In the genomic region with DNA sequence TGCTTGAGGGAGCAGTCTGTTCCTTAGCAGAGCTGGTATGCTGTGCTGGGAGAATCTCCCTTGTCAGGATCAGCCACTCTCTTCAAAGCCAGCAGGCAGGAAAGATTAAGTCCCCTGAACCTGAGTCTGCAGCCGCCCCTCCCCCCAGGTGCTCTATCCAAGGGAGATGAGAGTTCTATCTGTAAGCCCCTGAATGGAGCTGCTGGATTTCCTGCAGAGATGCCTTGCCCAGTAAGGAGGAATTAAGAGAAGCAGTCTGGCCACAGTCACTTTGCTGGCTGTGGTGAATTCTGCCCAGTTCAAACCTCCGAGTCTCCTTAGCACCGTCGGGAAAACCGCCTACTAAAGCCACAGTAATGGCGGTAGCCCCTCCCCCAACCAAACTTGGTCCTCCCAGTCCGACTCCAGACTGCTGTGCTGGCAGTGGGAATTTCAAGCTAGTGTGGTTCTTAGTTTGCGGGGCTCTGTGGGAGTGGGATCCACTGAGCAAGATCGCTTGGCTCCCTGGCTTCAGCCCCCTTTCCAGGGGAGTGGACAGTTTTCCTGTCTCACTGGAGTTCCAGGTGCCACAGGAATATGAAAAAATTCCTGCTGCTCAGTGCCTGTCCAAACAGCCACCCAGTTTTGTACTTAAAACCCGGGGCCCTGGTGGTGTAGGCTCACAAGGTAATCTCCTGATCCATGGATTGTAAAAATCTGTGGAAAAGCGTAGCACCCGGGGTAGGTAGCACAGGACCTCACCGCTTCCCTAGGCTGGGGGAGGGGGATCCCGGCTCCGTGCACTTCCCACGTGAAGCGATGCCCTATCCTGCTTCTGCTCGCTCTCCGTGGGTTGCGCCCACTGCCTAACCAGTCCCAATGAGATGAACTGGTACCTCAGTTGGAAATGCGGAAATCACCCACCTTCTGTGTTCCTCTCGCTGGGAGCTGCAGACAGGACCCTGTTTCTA, we compare ENCODE assay signal across 1 cellular context.
TF ChIP-seq lines count a peak whose summit lies in the region.

No MANE protein-coding gene starts in this region.

TF ChIP-seq in H1, 55 proteins besides CTCF, POLR2A, EP300 and RAD21:
- TF ChIP-seq TAF1 (IDR thresholded peaks at IDR 0.05; ENCODE audit: low read depth, low read length), result peak; percentile 56
- no peak for TF ChIP-seq EGR1 (IDR thresholded peaks at IDR 0.05; ENCODE audit: borderline replicate concordance, low read depth, low read length)
- no peak for TF ChIP-seq SP4 (IDR thresholded peaks at IDR 0.05; ENCODE audit: low read length)
- TF ChIP-seq JUND (IDR thresholded peaks at IDR 0.05; ENCODE audit: low read length), result no peak
- no peak for TF ChIP-seq ZNF274 (IDR thresholded peaks at IDR 0.05; ENCODE audit: borderline replicate concordance, extremely low read depth, low read length)
- TF ChIP-seq, protein P1, sequence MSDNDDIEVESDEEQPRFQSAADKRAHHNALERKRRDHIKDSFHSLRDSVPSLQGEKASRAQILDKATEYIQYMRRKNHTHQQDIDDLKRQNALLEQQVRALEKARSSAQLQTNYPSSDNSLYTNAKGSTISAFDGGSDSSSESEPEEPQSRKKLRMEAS (IDR thresholded peaks at IDR 0.05), result peak; percentile 46; the same call in 1 of the 2 replicates
- 0 out of 4 replicates have a peak, but pooled peaks of 1 of the 2 experiments have one; percentile 47 for TF ChIP-seq HDAC2 (IDR thresholded peaks at IDR 0.05; ENCODE audit: borderline replicate concordance in 1 of 2, low read depth in 2 of 2, low read length in 2 of 2)
- 0 out of 2 replicates have a peak, but pooled peaks have one; percentile 24 for TF ChIP-seq SUZ12 (IDR thresholded peaks at IDR 0.05; ENCODE audit: low read length)
- TF ChIP-seq, protein P2, sequence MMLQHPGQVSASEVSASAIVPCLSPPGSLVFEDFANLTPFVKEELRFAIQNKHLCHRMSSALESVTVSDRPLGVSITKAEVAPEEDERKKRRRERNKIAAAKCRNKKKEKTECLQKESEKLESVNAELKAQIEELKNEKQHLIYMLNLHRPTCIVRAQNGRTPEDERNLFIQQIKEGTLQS (IDR thresholded peaks at IDR 0.05; ENCODE audit: insufficient read depth, low read depth, low read length), result no peak
- TF ChIP-seq POU5F1 (IDR thresholded peaks at IDR 0.05; ENCODE audit: low read depth, low read length), result no peak
- TF ChIP-seq GTF2F1 (IDR thresholded peaks at IDR 0.05; ENCODE audit: borderline replicate concordance, low read depth, low read length), result no peak
- TF ChIP-seq, protein P3, sequence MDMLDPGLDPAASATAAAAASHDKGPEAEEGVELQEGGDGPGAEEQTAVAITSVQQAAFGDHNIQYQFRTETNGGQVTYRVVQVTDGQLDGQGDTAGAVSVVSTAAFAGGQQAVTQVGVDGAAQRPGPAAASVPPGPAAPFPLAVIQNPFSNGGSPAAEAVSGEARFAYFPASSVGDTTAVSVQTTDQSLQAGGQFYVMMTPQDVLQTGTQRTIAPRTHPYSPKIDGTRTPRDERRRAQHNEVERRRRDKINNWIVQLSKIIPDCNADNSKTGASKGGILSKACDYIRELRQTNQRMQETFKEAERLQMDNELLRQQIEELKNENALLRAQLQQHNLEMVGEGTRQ (IDR thresholded peaks at IDR 0.05; ENCODE audit: low read length), result no peak
- TF ChIP-seq SIRT6 (IDR thresholded peaks at IDR 0.05; ENCODE audit: low read length), result no peak
- TF ChIP-seq PHF8 (conservative IDR thresholded peaks at IDR 0.05; ENCODE audit: low read depth, low read length), result no peak
- no peak for TF ChIP-seq CBX8 (IDR thresholded peaks at IDR 0.05; ENCODE audit: borderline replicate concordance, low read depth, low read length)
- no peak for TF ChIP-seq NANOG (IDR thresholded peaks at IDR 0.05; ENCODE audit: insufficient read depth, low read depth, low read length, poor library complexity, severe bottlenecking)
- peak; percentile 66; the same call in 1 of the 2 replicates for TF ChIP-seq SP1 (IDR thresholded peaks at IDR 0.05; ENCODE audit: low read depth, low read length)
- no peak for TF ChIP-seq RFX5 (IDR thresholded peaks at IDR 0.05; ENCODE audit: borderline replicate concordance, low read depth, low read length)
- TF ChIP-seq SIX5 (IDR thresholded peaks at IDR 0.05; ENCODE audit: low read depth, low read length), result no peak
- TF ChIP-seq, protein P4, sequence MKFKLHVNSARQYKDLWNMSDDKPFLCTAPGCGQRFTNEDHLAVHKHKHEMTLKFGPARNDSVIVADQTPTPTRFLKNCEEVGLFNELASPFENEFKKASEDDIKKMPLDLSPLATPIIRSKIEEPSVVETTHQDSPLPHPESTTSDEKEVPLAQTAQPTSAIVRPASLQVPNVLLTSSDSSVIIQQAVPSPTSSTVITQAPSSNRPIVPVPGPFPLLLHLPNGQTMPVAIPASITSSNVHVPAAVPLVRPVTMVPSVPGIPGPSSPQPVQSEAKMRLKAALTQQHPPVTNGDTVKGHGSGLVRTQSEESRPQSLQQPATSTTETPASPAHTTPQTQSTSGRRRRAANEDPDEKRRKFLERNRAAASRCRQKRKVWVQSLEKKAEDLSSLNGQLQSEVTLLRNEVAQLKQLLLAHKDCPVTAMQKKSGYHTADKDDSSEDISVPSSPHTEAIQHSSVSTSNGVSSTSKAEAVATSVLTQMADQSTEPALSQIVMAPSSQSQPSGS (IDR thresholded peaks at IDR 0.05; ENCODE audit: low read length), result no peak
- no peak for TF ChIP-seq CHD1 (IDR thresholded peaks at IDR 0.05; ENCODE audit: low read depth, low read length)
- TF ChIP-seq KDM1A (IDR thresholded peaks at IDR 0.05; ENCODE audit: borderline replicate concordance, low read length), result no peak
- TF ChIP-seq CBX5 (IDR thresholded peaks at IDR 0.05; ENCODE audit: low read depth, low read length), result no peak
- TF ChIP-seq TEAD4 (IDR thresholded peaks at IDR 0.05; ENCODE audit: low read depth, low read length), result no peak
- peak; percentile 94 for TF ChIP-seq RBBP5 (IDR thresholded peaks at IDR 0.05; ENCODE audit: borderline replicate concordance, low read depth, low read length)
- TF ChIP-seq MAFK (IDR thresholded peaks at IDR 0.05; ENCODE audit: low read depth, low read length), result no peak
- no peak for TF ChIP-seq CTBP2 (IDR thresholded peaks at IDR 0.05; ENCODE audit: borderline replicate concordance, insufficient read depth, insufficient read length, low read length)
- 0 out of 2 replicates have a peak, but pooled peaks have one; percentile 8 for TF ChIP-seq TCF12 (IDR thresholded peaks at IDR 0.05; ENCODE audit: low read depth, low read length)
- TF ChIP-seq SIN3A (conservative IDR thresholded peaks at IDR 0.05 in 1 of 2, IDR thresholded peaks at IDR 0.05 in 1 of 2; ENCODE audit: low read depth in 1 of 2, low read length in 2 of 2), result 0 out of 4 replicates have a peak, but pooled peaks have one; percentile 30 to 49
- TF ChIP-seq YY1 (IDR thresholded peaks at IDR 0.05; ENCODE audit: low read depth, low read length), result peak; percentile 90
- TF ChIP-seq CHD2 (IDR thresholded peaks at IDR 0.05; ENCODE audit: low read length), result no peak
- peak; percentile 44; the same call in 1 of the 2 replicates for TF ChIP-seq TBP (IDR thresholded peaks at IDR 0.05; ENCODE audit: low read depth, low read length)
- TF ChIP-seq KDM4A (IDR thresholded peaks at IDR 0.05; ENCODE audit: low read depth, low read length, severe bottlenecking), result peak; percentile 39
- no peak for TF ChIP-seq BCL11A (IDR thresholded peaks at IDR 0.05; ENCODE audit: low read depth in 2 of 2, low read length in 2 of 2)
- no peak for TF ChIP-seq RXRA (IDR thresholded peaks at IDR 0.05; ENCODE audit: insufficient read depth, low read depth, low read length)
- TF ChIP-seq ASH2L (IDR thresholded peaks at IDR 0.05; ENCODE audit: low read length), result peak; percentile 99
- no peak for TF ChIP-seq SRF (IDR thresholded peaks at IDR 0.05; ENCODE audit: low read depth, low read length)
- no peak for TF ChIP-seq NRF1 (IDR thresholded peaks at IDR 0.05; ENCODE audit: low read depth, low read length)
- no peak for TF ChIP-seq FOSL1 (IDR thresholded peaks at IDR 0.05; ENCODE audit: insufficient read depth, low read depth, low read length)
- TF ChIP-seq SP2 (IDR thresholded peaks at IDR 0.05; ENCODE audit: low read length), result no peak
- TF ChIP-seq GABPA (IDR thresholded peaks at IDR 0.05; ENCODE audit: borderline replicate concordance, insufficient read depth, low read length), result no peak
- TF ChIP-seq CEBPB (IDR thresholded peaks at IDR 0.05; ENCODE audit: low read depth, low read length), result no peak
- TF ChIP-seq, protein P5, sequence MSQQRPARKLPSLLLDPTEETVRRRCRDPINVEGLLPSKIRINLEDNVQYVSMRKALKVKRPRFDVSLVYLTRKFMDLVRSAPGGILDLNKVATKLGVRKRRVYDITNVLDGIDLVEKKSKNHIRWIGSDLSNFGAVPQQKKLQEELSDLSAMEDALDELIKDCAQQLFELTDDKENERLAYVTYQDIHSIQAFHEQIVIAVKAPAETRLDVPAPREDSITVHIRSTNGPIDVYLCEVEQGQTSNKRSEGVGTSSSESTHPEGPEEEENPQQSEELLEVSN (IDR thresholded peaks at IDR 0.05), result no peak
- no peak for TF ChIP-seq HDAC6 (IDR thresholded peaks at IDR 0.05; ENCODE audit: low read depth, low read length)
- TF ChIP-seq, protein P6, sequence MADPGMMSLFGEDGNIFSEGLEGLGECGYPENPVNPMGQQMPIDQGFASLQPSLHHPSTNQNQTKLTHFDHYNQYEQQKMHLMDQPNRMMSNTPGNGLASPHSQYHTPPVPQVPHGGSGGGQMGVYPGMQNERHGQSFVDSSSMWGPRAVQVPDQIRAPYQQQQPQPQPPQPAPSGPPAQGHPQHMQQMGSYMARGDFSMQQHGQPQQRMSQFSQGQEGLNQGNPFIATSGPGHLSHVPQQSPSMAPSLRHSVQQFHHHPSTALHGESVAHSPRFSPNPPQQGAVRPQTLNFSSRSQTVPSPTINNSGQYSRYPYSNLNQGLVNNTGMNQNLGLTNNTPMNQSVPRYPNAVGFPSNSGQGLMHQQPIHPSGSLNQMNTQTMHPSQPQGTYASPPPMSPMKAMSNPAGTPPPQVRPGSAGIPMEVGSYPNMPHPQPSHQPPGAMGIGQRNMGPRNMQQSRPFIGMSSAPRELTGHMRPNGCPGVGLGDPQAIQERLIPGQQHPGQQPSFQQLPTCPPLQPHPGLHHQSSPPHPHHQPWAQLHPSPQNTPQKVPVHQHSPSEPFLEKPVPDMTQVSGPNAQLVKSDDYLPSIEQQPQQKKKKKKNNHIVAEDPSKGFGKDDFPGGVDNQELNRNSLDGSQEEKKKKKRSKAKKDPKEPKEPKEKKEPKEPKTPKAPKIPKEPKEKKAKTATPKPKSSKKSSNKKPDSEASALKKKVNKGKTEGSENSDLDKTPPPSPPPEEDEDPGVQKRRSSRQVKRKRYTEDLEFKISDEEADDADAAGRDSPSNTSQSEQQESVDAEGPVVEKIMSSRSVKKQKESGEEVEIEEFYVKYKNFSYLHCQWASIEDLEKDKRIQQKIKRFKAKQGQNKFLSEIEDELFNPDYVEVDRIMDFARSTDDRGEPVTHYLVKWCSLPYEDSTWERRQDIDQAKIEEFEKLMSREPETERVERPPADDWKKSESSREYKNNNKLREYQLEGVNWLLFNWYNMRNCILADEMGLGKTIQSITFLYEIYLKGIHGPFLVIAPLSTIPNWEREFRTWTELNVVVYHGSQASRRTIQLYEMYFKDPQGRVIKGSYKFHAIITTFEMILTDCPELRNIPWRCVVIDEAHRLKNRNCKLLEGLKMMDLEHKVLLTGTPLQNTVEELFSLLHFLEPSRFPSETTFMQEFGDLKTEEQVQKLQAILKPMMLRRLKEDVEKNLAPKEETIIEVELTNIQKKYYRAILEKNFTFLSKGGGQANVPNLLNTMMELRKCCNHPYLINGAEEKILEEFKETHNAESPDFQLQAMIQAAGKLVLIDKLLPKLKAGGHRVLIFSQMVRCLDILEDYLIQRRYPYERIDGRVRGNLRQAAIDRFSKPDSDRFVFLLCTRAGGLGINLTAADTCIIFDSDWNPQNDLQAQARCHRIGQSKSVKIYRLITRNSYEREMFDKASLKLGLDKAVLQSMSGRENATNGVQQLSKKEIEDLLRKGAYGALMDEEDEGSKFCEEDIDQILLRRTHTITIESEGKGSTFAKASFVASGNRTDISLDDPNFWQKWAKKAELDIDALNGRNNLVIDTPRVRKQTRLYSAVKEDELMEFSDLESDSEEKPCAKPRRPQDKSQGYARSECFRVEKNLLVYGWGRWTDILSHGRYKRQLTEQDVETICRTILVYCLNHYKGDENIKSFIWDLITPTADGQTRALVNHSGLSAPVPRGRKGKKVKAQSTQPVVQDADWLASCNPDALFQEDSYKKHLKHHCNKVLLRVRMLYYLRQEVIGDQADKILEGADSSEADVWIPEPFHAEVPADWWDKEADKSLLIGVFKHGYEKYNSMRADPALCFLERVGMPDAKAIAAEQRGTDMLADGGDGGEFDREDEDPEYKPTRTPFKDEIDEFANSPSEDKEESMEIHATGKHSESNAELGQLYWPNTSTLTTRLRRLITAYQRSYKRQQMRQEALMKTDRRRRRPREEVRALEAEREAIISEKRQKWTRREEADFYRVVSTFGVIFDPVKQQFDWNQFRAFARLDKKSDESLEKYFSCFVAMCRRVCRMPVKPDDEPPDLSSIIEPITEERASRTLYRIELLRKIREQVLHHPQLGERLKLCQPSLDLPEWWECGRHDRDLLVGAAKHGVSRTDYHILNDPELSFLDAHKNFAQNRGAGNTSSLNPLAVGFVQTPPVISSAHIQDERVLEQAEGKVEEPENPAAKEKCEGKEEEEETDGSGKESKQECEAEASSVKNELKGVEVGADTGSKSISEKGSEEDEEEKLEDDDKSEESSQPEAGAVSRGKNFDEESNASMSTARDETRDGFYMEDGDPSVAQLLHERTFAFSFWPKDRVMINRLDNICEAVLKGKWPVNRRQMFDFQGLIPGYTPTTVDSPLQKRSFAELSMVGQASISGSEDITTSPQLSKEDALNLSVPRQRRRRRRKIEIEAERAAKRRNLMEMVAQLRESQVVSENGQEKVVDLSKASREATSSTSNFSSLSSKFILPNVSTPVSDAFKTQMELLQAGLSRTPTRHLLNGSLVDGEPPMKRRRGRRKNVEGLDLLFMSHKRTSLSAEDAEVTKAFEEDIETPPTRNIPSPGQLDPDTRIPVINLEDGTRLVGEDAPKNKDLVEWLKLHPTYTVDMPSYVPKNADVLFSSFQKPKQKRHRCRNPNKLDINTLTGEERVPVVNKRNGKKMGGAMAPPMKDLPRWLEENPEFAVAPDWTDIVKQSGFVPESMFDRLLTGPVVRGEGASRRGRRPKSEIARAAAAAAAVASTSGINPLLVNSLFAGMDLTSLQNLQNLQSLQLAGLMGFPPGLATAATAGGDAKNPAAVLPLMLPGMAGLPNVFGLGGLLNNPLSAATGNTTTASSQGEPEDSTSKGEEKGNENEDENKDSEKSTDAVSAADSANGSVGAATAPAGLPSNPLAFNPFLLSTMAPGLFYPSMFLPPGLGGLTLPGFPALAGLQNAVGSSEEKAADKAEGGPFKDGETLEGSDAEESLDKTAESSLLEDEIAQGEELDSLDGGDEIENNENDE (IDR thresholded peaks at IDR 0.05; ENCODE audit: insufficient replicate concordance, low read length), result no peak
